ENCODE assay signal across 8 cellular contexts in genomic region chr15:74780983-74781672, GRCh38. TPM values are rescaled to one million over a fixed set of nuclear protein-coding genes. Genes with fewer than 3 reads are reported as not detected.
A peak's percentile ranks its signal among the peaks of the same experiment; 100 is the strongest.
DNase-seq lines count a peak whose midpoint lies in the region; ATAC-seq and TF ChIP-seq lines count a peak whose summit lies in the region.

No MANE protein-coding gene starts in this region.

- no peak for DNase-seq in Caco-2
- peak; percentile 78 for DNase-seq in activated naive CD4-positive, alpha-beta T cell treated with anti-CD3 and anti-CD28 coated beads for 36 hours
- peak; percentile 62 for DNase-seq in stimulated activated naive CD8-positive, alpha-beta T cell treated with anti-CD3 and anti-CD28 coated beads, Interleukin-15, Interleukin-2, amounts not matched to agents 100 U/mL and 50 U/mL, for 24 hours

- no peak overlapping the region for H3K27ac Mint-ChIP-seq in Caco-2 (ENCODE audit: unreplicated experiment)
- H3K27ac Mint-ChIP-seq in activated naive CD4-positive, alpha-beta T cell treated with anti-CD3 and anti-CD28 coated beads for 36 hours, result peak overlapping the region; percentile 96

- H3K27ac ChIP-seq in KOPT-K1 (ENCODE audit: low read depth, low read length, poor library complexity, severe bottlenecking), result peak overlapping the region; percentile 98
- no peak overlapping the region for H3K27ac ChIP-seq in iPS-20b (ENCODE audit: low read length)

- H3K9ac ChIP-seq in iPS-20b (ENCODE audit: low read depth, low read length), result no peak overlapping the region

- H3K4me1 ChIP-seq in Caco-2 (peaks cover 32% of the 10 kb centered on the region), iPS-20b (ENCODE audit: insufficient read depth, low read length) (peaks cover 4% of the 10 kb centered on the region)

- H3K27me3 Mint-ChIP-seq in Caco-2 (ENCODE audit: insufficient read depth, unreplicated experiment), result no peaks in the 10 kb centered on the region
- no peaks in the 10 kb centered on the region for H3K27me3 Mint-ChIP-seq in activated naive CD4-positive, alpha-beta T cell treated with anti-CD3 and anti-CD28 coated beads for 36 hours (ENCODE audit: low read depth)

- no peaks in the 10 kb centered on the region for H3K36me3 ChIP-seq in Caco-2 (ENCODE audit: control insufficient read depth, insufficient read depth, low read length)
- peaks cover under 1% of the 10 kb centered on the region for H3K36me3 ChIP-seq in KOPT-K1 (ENCODE audit: insufficient read depth, low read length)
- H3K36me3 ChIP-seq in iPS-20b (ENCODE audit: insufficient read depth, low read depth, low read length), result no peaks in the 10 kb centered on the region

- H3K4me3 ChIP-seq in Caco-2 (ENCODE audit: low read depth, low read length) (peak overlapping the region; percentile 82), iPS-20b (ENCODE audit: low read length) (peak overlapping the region; percentile 76)

- no peak for TF ChIP-seq CTCF in Caco-2 (IDR thresholded peaks at IDR 0.05; ENCODE audit: insufficient read depth in 1 of 2, low read depth in 1 of 2, low read length in 1 of 2, severe bottlenecking in 1 of 2, unreplicated experiment in 1 of 2)

- no peaks in the 10 kb centered on the region for H3K27me3 ChIP-seq in Caco-2 (replicated peaks; ENCODE audit: control insufficient read depth, insufficient read depth, low read length)
- peaks cover 18% of the 10 kb centered on the region for H3K27me3 ChIP-seq in iPS-20b (ENCODE audit: insufficient read depth, low read length)

- H3K4me3 Mint-ChIP-seq in Caco-2 (ENCODE audit: unreplicated experiment), result peak overlapping the region; percentile 52
- peak overlapping the region; percentile 84 for H3K4me3 Mint-ChIP-seq in activated naive CD4-positive, alpha-beta T cell treated with anti-CD3 and anti-CD28 coated beads for 36 hours

- no TSS peak for BruUV-seq in Caco-2 (replicated peaks; lab: Mats Ljungman, UMichigan)

- H3K4me1 Mint-ChIP-seq in Caco-2 (ENCODE audit: low read depth, unreplicated experiment), result peaks cover 31% of the 10 kb centered on the region
- H3K4me1 Mint-ChIP-seq in activated naive CD4-positive, alpha-beta T cell treated with anti-CD3 and anti-CD28 coated beads for 36 hours (ENCODE audit: low read depth), result peaks cover 49% of the 10 kb centered on the region

- intact Hi-C loops in Caco-2 (cut with micrococcal nuclease; ENCODE audit: unreplicated experiment), result loop anchor here (2.0 kb wide), 1 partner anchor 62 kb away; the partner anchor contains the start of gene ULK3
- intact Hi-C loops in activated naive CD4-positive, alpha-beta T cell treated with anti-CD3 and anti-CD28 coated beads for 36 hours (cut with micrococcal nuclease), result loop anchor here (1.0 to 10.0 kb wide), 3 partner anchors 19 to 844 kb away; partner anchors contain the start of genes SNUPN and ULK3

- H3K9me3 ChIP-seq in Caco-2, result no peaks in the 10 kb centered on the region
- no peaks in the 10 kb centered on the region for H3K9me3 ChIP-seq in KOPT-K1 (ENCODE audit: insufficient read depth, low read length, poor library complexity, severe bottlenecking)
- H3K9me3 ChIP-seq in iPS-20b (ENCODE audit: insufficient read depth, low read depth, low read length), result no peaks in the 10 kb centered on the region

- H3K36me3 Mint-ChIP-seq in Caco-2 (ENCODE audit: insufficient read depth, unreplicated experiment), result peaks cover 10% of the 10 kb centered on the region
- peaks cover 46% of the 10 kb centered on the region for H3K36me3 Mint-ChIP-seq in activated naive CD4-positive, alpha-beta T cell treated with anti-CD3 and anti-CD28 coated beads for 36 hours (ENCODE audit: low read depth)

- CTCF ChIA-PET in Caco-2 (lab: Charles Lee), result interaction anchor here (0.6 to 1.4 kb wide), 8 partner anchors 8 to 177 kb away, joined by 3 to 4 read pairs (median 3); partner anchors contain the start of gene ULK3
- CTCF ChIA-PET in activated naive CD4-positive, alpha-beta T cell treated with anti-CD3 and anti-CD28 coated beads for 36 hours (lab: Charles Lee), result interaction anchor here (0.6 to 29.5 kb wide), 8 partner anchors 3 to 163 kb away, joined by 3 to 1193 read pairs (median 4); partner anchors contain the start of genes CSK and ULK3

- H3K9me3 Mint-ChIP-seq in Caco-2 (ENCODE audit: unreplicated experiment), result no peaks in the 10 kb centered on the region
- no peaks in the 10 kb centered on the region for H3K9me3 Mint-ChIP-seq in activated naive CD4-positive, alpha-beta T cell treated with anti-CD3 and anti-CD28 coated beads for 36 hours

- POLR2A ChIA-PET in Caco-2 (lab: Charles Lee), result no interaction called here

- peak; percentile 5 for ATAC-seq in stimulated activated naive CD8-positive, alpha-beta T cell treated with anti-CD3 and anti-CD28 coated beads, Interleukin-15, Interleukin-2, amounts not matched to agents 100 U/mL and 50 U/mL, for 24 hours
- ATAC-seq in HG02759 (IDR thresholded peaks at IDR 0.05; ENCODE audit: unreplicated experiment) (no peak), HG02798 (IDR thresholded peaks at IDR 0.05; ENCODE audit: poor library complexity, unreplicated experiment) (no peak), HG03280 (IDR thresholded peaks at IDR 0.05; ENCODE audit: unreplicated experiment) (no peak)

RNA-seq across cellular contexts. Expression of gene CSK, which starts 0.8 kb away (rescaled TPM):
- total RNA-seq in Caco-2 (2022), result 62.7 and 62.8 TPM in 2 replicates
- 100 to 1,000 TPM; 272 to 282 TPM for total RNA-seq in activated naive CD4-positive, alpha-beta T cell treated with anti-CD3 and anti-CD28 coated beads for 36 hours

RNA-seq across cellular contexts. Expression of gene LMAN1L, which starts 31.5 kb away (rescaled TPM):
- not detected in 2 replicates for total RNA-seq in Caco-2 (2022)
- total RNA-seq in activated naive CD4-positive, alpha-beta T cell treated with anti-CD3 and anti-CD28 coated beads for 36 hours, result not detected

RNA-seq across cellular contexts. Expression of gene CYP1A2, which starts 32.5 kb away (rescaled TPM):
- not detected in 2 replicates for total RNA-seq in Caco-2 (2022)
- total RNA-seq in activated naive CD4-positive, alpha-beta T cell treated with anti-CD3 and anti-CD28 coated beads for 36 hours, result not detected

RNA-seq across cellular contexts. Expression of gene CPLX3, which starts 45.3 kb away (rescaled TPM):
- not detected in 2 replicates for total RNA-seq in Caco-2 (2022)
- total RNA-seq in activated naive CD4-positive, alpha-beta T cell treated with anti-CD3 and anti-CD28 coated beads for 36 hours, result not detected

RNA-seq across cellular contexts. Expression of gene CYP1A1, which starts 55.8 kb away (rescaled TPM):
- total RNA-seq in Caco-2 (2022), result 55.5 and 73.8 TPM in 2 replicates
- total RNA-seq in activated naive CD4-positive, alpha-beta T cell treated with anti-CD3 and anti-CD28 coated beads for 36 hours, result under 1 TPM; 0.12 to 0.37 TPM

Comparison
In these comparisons a context has a peak if more than half of its experiments do, and no peak if none do; other contexts are left out.
1. DNase-seq: peak in activated naive CD4-positive, alpha-beta T cell treated with anti-CD3 and anti-CD28 coated beads for 36 hours (single experiment) and stimulated activated naive CD8-positive, alpha-beta T cell treated with anti-CD3 and anti-CD28 coated beads, Interleukin-15, Interleukin-2, amounts not matched to agents 100 U/mL and 50 U/mL, for 24 hours (single experiment); none in Caco-2 (0 of 2).